In the genomic region with DNA sequence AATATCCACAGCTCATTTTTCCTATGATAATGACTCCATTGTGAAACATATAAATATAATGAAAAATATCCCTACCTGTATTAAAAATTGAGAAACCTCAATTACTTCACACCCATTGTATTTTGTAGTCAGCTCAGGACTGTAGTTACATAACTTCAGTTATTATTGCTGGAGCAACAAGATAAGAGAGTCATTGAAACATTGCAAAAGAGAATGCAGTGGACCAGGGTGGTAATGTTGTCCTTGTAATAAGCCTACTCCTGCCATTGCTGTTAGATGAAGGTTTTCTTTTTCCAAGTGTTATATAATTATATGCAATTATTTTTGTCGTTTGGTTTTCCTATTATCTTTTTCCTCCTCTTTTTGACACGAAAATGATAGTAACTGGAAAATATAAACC, we compare ENCODE assay signal across 1 cellular context.
TF ChIP-seq lines count a peak whose summit lies in the region.

No MANE protein-coding gene starts in this region.

TF ChIP-seq in endothelial cell of umbilical vein, 7 proteins besides CTCF, POLR2A, EP300 and RAD21:
- TF ChIP-seq EZH2 (IDR thresholded peaks at IDR 0.05; ENCODE audit: borderline replicate concordance, low read depth, low read length, severe bottlenecking) (no peak), MYC (IDR thresholded peaks at IDR 0.05; ENCODE audit: low read depth, low read length) (no peak), POLR2AphosphoS5 (IDR thresholded peaks at IDR 0.05; ENCODE audit: insufficient read depth, low read depth, low read length) (no peak)
- TF ChIP-seq, protein P1, sequence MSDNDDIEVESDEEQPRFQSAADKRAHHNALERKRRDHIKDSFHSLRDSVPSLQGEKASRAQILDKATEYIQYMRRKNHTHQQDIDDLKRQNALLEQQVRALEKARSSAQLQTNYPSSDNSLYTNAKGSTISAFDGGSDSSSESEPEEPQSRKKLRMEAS (IDR thresholded peaks at IDR 0.05; ENCODE audit: insufficient read depth, insufficient read length): no peak
